In genomic region chr9:92720807-92721535, GRCh38 we compare ENCODE assay signal across 20 cellular contexts. TPM values are rescaled to one million over a fixed set of nuclear protein-coding genes. Genes with fewer than 3 reads are reported as not detected.
A peak's percentile ranks its signal among the peaks of the same experiment; 100 is the strongest.
DNase-seq lines count a peak whose midpoint lies in the region; ATAC-seq lines count a peak whose summit lies in the region.
"Had no signal": no experiment of that assay in that cellular context is flagged by ENCODE, and none has a peak within 500 bp of the region (broad histone marks: within the 10 kb centered on the region; RNA-seq: fewer than 3 reads in every experiment).

No MANE protein-coding gene starts in this region.

- CTCF ChIA-PET in activated CD4-positive, alpha-beta T cell treated with anti-CD3 and anti-CD28 coated beads, Interleukin-2, amount 10 ng/mL, durations not matched to agents 7 days and 5 days (lab: Charles Lee) = no interaction called here

- no peak overlapping the region for H2AFZ ChIP-seq in Karpas-422 (ENCODE audit: low read length)
- H2AFZ ChIP-seq: PC-9 had no signal

- POLR2A ChIA-PET in activated CD4-positive, alpha-beta T cell treated with anti-CD3 and anti-CD28 coated beads, Interleukin-2, amount 10 ng/mL, durations not matched to agents 7 days and 5 days (lab: Charles Lee) = interaction anchor here (0.7 kb wide), 1 partner anchor 526 kb away, joined by 4 read pairs; no protein-coding TSS in a partner anchor
- POLR2A ChIA-PET in naive thymus-derived CD8-positive, alpha-beta T cell (lab: Charles Lee) = no interaction called here

- H3K9me2 ChIP-seq in Karpas-422 (replicated peaks; ENCODE audit: insufficient read depth, low read length) = no peaks in the 10 kb centered on the region

- no peaks in the 10 kb centered on the region for H3K9me3 ChIP-seq in Karpas-422 (ENCODE audit: low read length)
- H3K9me3 ChIP-seq in T-helper 17 cell (ENCODE audit: control insufficient read depth, low read length, poor library complexity, severe bottlenecking) = no peaks in the 10 kb centered on the region

- ATAC-seq in T-helper 17 cell (no peak), GM18861 (IDR thresholded peaks at IDR 0.05; ENCODE audit: unreplicated experiment) (no peak)
- ATAC-seq in naive thymus-derived CD8-positive, alpha-beta T cell = no peak
- ATAC-seq: activated T-helper 17 cell treated with anti-CD3 and anti-CD28 coated beads, Interleukin-2, amount 50 U/mL, for 72 hours had no signal

- H3K9ac ChIP-seq in Karpas-422 (ENCODE audit: low read length) = peak overlapping the region; percentile 47

- peak overlapping the region; percentile 24; the same call in 1 of the 2 replicates for H3K4me3 ChIP-seq in Karpas-422 (ENCODE audit: low read length)
- H3K4me3 ChIP-seq: PC-9 had no signal

- H3K27ac Mint-ChIP-seq in activated CD4-positive, alpha-beta T cell treated with anti-CD3 and anti-CD28 coated beads, Interleukin-2, amount 10 ng/mL, durations not matched to agents 7 days and 5 days = no peak overlapping the region
- H3K27ac Mint-ChIP-seq in T-helper 17 cell = peak overlapping the region; percentile 68
- peak overlapping the region in 7 of 10 donors; percentile 8 to 81 (median 42) for H3K27ac Mint-ChIP-seq in naive thymus-derived CD8-positive, alpha-beta T cell
- H3K27ac Mint-ChIP-seq: activated T-helper 17 cell treated with anti-CD3 and anti-CD28 coated beads, Interleukin-2, amount 50 U/mL, for 72 hours had no signal

- peaks cover 21% of the 10 kb centered on the region for H3K36me3 ChIP-seq in Karpas-422 (ENCODE audit: insufficient read depth, low read length)

- peak overlapping the region; percentile 88 for H3K27ac ChIP-seq in Karpas-422 (ENCODE audit: low read length)
- H3K27ac ChIP-seq: PC-9 had no signal

- no peaks in the 10 kb centered on the region for H4K20me1 ChIP-seq in Karpas-422 (ENCODE audit: insufficient read depth, low read depth, low read length)

- H3K4me3 Mint-ChIP-seq in activated CD4-positive, alpha-beta T cell treated with anti-CD3 and anti-CD28 coated beads, Interleukin-2, amount 10 ng/mL, durations not matched to agents 7 days and 5 days = no peak overlapping the region
- H3K4me3 Mint-ChIP-seq in T-helper 17 cell = no peak overlapping the region
- peak overlapping the region in 1 of 10 donors; percentile 17 for H3K4me3 Mint-ChIP-seq in naive thymus-derived CD8-positive, alpha-beta T cell
- H3K4me3 Mint-ChIP-seq: activated T-helper 17 cell treated with anti-CD3 and anti-CD28 coated beads, Interleukin-2, amount 50 U/mL, for 72 hours; neural crest cell had no signal

- H3K9me3 Mint-ChIP-seq in activated CD4-positive, alpha-beta T cell treated with anti-CD3 and anti-CD28 coated beads, Interleukin-2, amount 10 ng/mL, durations not matched to agents 7 days and 5 days = no peaks in the 10 kb centered on the region
- no peaks in the 10 kb centered on the region for H3K9me3 Mint-ChIP-seq in naive thymus-derived CD8-positive, alpha-beta T cell
- H3K9me3 Mint-ChIP-seq: activated T-helper 17 cell treated with anti-CD3 and anti-CD28 coated beads, Interleukin-2, amount 50 U/mL, for 72 hours; neural crest cell had no signal

- H3K4me1 ChIP-seq in Karpas-422 (ENCODE audit: low read length) = peaks cover 83% of the 10 kb centered on the region

- H3K36me3 Mint-ChIP-seq in activated CD4-positive, alpha-beta T cell treated with anti-CD3 and anti-CD28 coated beads, Interleukin-2, amount 10 ng/mL, durations not matched to agents 7 days and 5 days (ENCODE audit: low read depth) = peaks cover 24% of the 10 kb centered on the region
- H3K36me3 Mint-ChIP-seq in T-helper 17 cell (ENCODE audit: low read depth) = peaks cover 7% of the 10 kb centered on the region
- H3K36me3 Mint-ChIP-seq in naive thymus-derived CD8-positive, alpha-beta T cell = peaks cover 0 to 69% (median 6%) of the 10 kb centered on the region in 3 donors

- peaks cover 10% of the 10 kb centered on the region for H3K4me1 Mint-ChIP-seq in activated CD4-positive, alpha-beta T cell treated with anti-CD3 and anti-CD28 coated beads, Interleukin-2, amount 10 ng/mL, durations not matched to agents 7 days and 5 days
- H3K4me1 Mint-ChIP-seq in T-helper 17 cell = peaks cover 15% of the 10 kb centered on the region
- peaks cover 8 to 35% (median 15%) of the 10 kb centered on the region in 4 donors for H3K4me1 Mint-ChIP-seq in naive thymus-derived CD8-positive, alpha-beta T cell

- no peaks in the 10 kb centered on the region for H3K27me3 Mint-ChIP-seq in activated CD4-positive, alpha-beta T cell treated with anti-CD3 and anti-CD28 coated beads, Interleukin-2, amount 10 ng/mL, durations not matched to agents 7 days and 5 days
- no peaks in the 10 kb centered on the region for H3K27me3 Mint-ChIP-seq in T-helper 17 cell
- H3K27me3 Mint-ChIP-seq in naive thymus-derived CD8-positive, alpha-beta T cell = no peaks in the 10 kb centered on the region
- H3K27me3 Mint-ChIP-seq: activated T-helper 17 cell treated with anti-CD3 and anti-CD28 coated beads, Interleukin-2, amount 50 U/mL, for 72 hours had no signal

- no peaks in the 10 kb centered on the region for H3K27me3 ChIP-seq in Karpas-422 (ENCODE audit: low read length)

- peaks cover 50% of the 10 kb centered on the region for H3K79me2 ChIP-seq in Karpas-422 (ENCODE audit: low read length)

- peak; percentile 4 for DNase-seq in activated CD4-positive, alpha-beta T cell treated with anti-CD3 and anti-CD28 coated beads, Interleukin-2, amount 10 ng/mL, durations not matched to agents 7 days and 5 days
- DNase-seq in activated CD4-positive, alpha-beta T cell treated with anti-CD3 and anti-CD28 coated beads for 4 hours = no peak
- DNase-seq in Karpas-422 (peak; percentile 64), T-helper 17 cell (no peak), NK-92 (lab: John Stamatoyannopoulos, UW; ENCODE audit: unreplicated experiment) (no peak), GF-D8 (lab: John Stamatoyannopoulos, UW) (no peak)
- no peak for DNase-seq in naive thymus-derived CD8-positive, alpha-beta T cell
- DNase-seq: activated CD4-positive, CD25-positive, alpha-beta regulatory T cell treated with anti-CD3 and anti-CD28 coated beads, Interleukin-2, amount 50 U/mL, for 72 hours; cortex of kidney; islet precursor cell; KBM-7; NCI-H1105; NCI-H2107; NCI-H524; PC-9; small intestine; stimulated activated CD4-positive, alpha-beta T cell treated with anti-CD3 and anti-CD28 coated beads, Interleukin-4, amount 100 ng/mL, for 1 hour had no signal

- peak overlapping the region; percentile 39 for H3K4me2 ChIP-seq in Karpas-422 (ENCODE audit: low read depth, low read length, poor library complexity, severe bottlenecking)
- H3K4me2 ChIP-seq: PC-9 had no signal

RNA-seq across cellular contexts. Expression of gene BICD2, which starts 43.7 kb away (rescaled TPM):
- total RNA-seq in activated CD4-positive, alpha-beta T cell treated with anti-CD3 and anti-CD28 coated beads, Interleukin-2, amount 10 ng/mL, durations not matched to agents 7 days and 5 days = 10 to 100 TPM; 29.5 to 31.1 TPM
- total RNA-seq in Karpas-422 (2014; rRNA removed; shearing (Covaris generic); ENCODE audit: low replicate concordance) = 25.6 and 35.4 TPM in 2 replicates
- total RNA-seq in T-helper 17 cell = 10 to 100 TPM; 22.9 to 34.0 TPM
- 10 to 100 TPM; 28.3 to 29.1 TPM for total RNA-seq in naive thymus-derived CD8-positive, alpha-beta T cell
- 10 to 100 TPM in 2 of 3 donors, 1 to 10 TPM in 1; 5.9 to 20.1 (median 10.1) TPM for polyA plus RNA-seq in naive thymus-derived CD8-positive, alpha-beta T cell

RNA-seq across cellular contexts. Expression of gene IPPK, which starts 51.0 kb away (rescaled TPM):
- total RNA-seq in activated CD4-positive, alpha-beta T cell treated with anti-CD3 and anti-CD28 coated beads, Interleukin-2, amount 10 ng/mL, durations not matched to agents 7 days and 5 days = 10 to 100 TPM in 1 of 2 experiments, 1 to 10 TPM in 1; 9.6 to 10.9 TPM
- 10.5 and 18.3 TPM in 2 replicates for total RNA-seq in Karpas-422 (2014; rRNA removed; shearing (Covaris generic); ENCODE audit: low replicate concordance)
- total RNA-seq in T-helper 17 cell = 1 to 10 TPM; 6.3 to 7.1 TPM
- 1 to 10 TPM; 8.6 to 9.3 TPM for total RNA-seq in naive thymus-derived CD8-positive, alpha-beta T cell
- polyA plus RNA-seq in naive thymus-derived CD8-positive, alpha-beta T cell = 1 to 10 TPM; 4.4 to 8.5 (median 5.1) TPM

Comparison
In these comparisons a context has a peak if more than half of its experiments do, and no peak if none do; other contexts are left out.
1. DNase-seq: peak in activated CD4-positive, alpha-beta T cell treated with anti-CD3 and anti-CD28 coated beads, Interleukin-2, amount 10 ng/mL, durations not matched to agents 7 days and 5 days (single experiment) and Karpas-422 (single experiment); none in activated CD4-positive, alpha-beta T cell treated with anti-CD3 and anti-CD28 coated beads for 4 hours (0 of 2), T-helper 17 cell (0 of 3), naive thymus-derived CD8-positive, alpha-beta T cell (0 of 10), NK-92 (single experiment) and GF-D8 (single experiment).